Comparison of ENCODE assay signal across 10 cellular contexts in genomic region chr9:114349713-114350480, GRCh38. TPM values are rescaled to one million over a fixed set of nuclear protein-coding genes. Genes with fewer than 3 reads are reported as not detected.
DNase-seq lines count a peak whose midpoint lies in the region; ATAC-seq and TF ChIP-seq lines count a peak whose summit lies in the region.
"Had no signal": no experiment of that assay in that cellular context is flagged by ENCODE, and none has a peak within 500 bp of the region (broad histone marks: within the 10 kb centered on the region; RNA-seq: fewer than 3 reads in every experiment).

No MANE protein-coding gene starts in this region.

- H3K79me2 ChIP-seq in GM23248 (ENCODE audit: insufficient read depth): no peaks in the 10 kb centered on the region

- intact Hi-C loops in esophagus muscularis mucosa (cut with DNase I): loop anchor here (5.0 to 10.0 kb wide), 2 partner anchors 37 to 305 kb away; partner anchors contain the start of genes AKNA and TEX53

- TF ChIP-seq POLR2A in Peyer's patch (IDR thresholded peaks at IDR 0.05) (no peak), esophagus muscularis mucosa (IDR thresholded peaks at IDR 0.05; ENCODE audit: low read depth) (no peak)

- H3K27ac ChIP-seq in GM23248 (peak overlapping the region; percentile 79), Peyer's patch (peak overlapping the region; percentile 38 to 78 (median 57)), esophagus muscularis mucosa (replicated peaks in 1 of 4) (peak overlapping the region; percentile 59 to 73 (median 62))

- TF ChIP-seq CTCF in Peyer's patch (IDR thresholded peaks at IDR 0.05) (no peak), esophagus muscularis mucosa (IDR thresholded peaks at IDR 0.05) (no peak)

- no peaks in the 10 kb centered on the region for H4K20me1 ChIP-seq in GM23248 (ENCODE audit: insufficient read depth)

- in situ Hi-C loops in GM23248 (cut with MboI): no loop called here

- H3K4me1 Mint-ChIP-seq in stimulated activated memory B cell treated with anti-CD40 and anti-IgM and Interleukin-4, amounts not matched to agents 10 μg/mL and 1 μg/mL and 100 μg/mL, for 72 hours: peaks cover 46% of the 10 kb centered on the region

- no peak overlapping the region for H3K4me2 ChIP-seq in GM23248 (ENCODE audit: unreplicated experiment)

- H3K9ac ChIP-seq in GM23248: peak overlapping the region; percentile 71; the same call in 1 of the 2 replicates

- ATAC-seq in stimulated activated memory B cell treated with anti-CD40 and anti-IgM and Interleukin-4, amounts not matched to agents 10 μg/mL and 1 μg/mL and 100 μg/mL, for 72 hours: no peak
- ATAC-seq in GM18498 (IDR thresholded peaks at IDR 0.05; ENCODE audit: unreplicated experiment): no peak

- H3K4me3 ChIP-seq in GM23248: no peak overlapping the region
- H3K4me3 ChIP-seq in Peyer's patch: no peak overlapping the region
- H3K4me3 ChIP-seq in esophagus muscularis mucosa: no peak overlapping the region
- H3K4me3 ChIP-seq: heart right ventricle had no signal

- H3K36me3 Mint-ChIP-seq in stimulated activated memory B cell treated with anti-CD40 and anti-IgM and Interleukin-4, amounts not matched to agents 10 μg/mL and 1 μg/mL and 100 μg/mL, for 72 hours: peaks cover 62% of the 10 kb centered on the region

- H3K27ac Mint-ChIP-seq in stimulated activated memory B cell treated with anti-CD40 and anti-IgM and Interleukin-4, amounts not matched to agents 10 μg/mL and 1 μg/mL and 100 μg/mL, for 72 hours: peak overlapping the region; percentile 58

- no peaks in the 10 kb centered on the region for H3K9me2 ChIP-seq in GM23248 (ENCODE audit: insufficient read depth)

- 56 to 62% methylated on average over 10 of the region's 10 CpGs for WGBS in GM23248 (ENCODE audit: low coverage in 1 of 2, low lambda C conversion rate in 2 of 2, missing lambda C conversion rate in 2 of 2), 2 experiments
- 70% methylated on average over 10 of the region's 10 CpGs for WGBS in esophagus muscularis mucosa

- H3K4me1 ChIP-seq in GM23248 (ENCODE audit: insufficient read depth) (peaks cover 26% of the 10 kb centered on the region), Peyer's patch (peaks cover 0 to 23% (median 13%) of the 10 kb centered on the region in 4 donors), esophagus muscularis mucosa (peaks cover 3 to 41% (median 21%) of the 10 kb centered on the region in 4 donors)

- DNase-seq in GM23248 (no peak), Peyer's patch (no peak), esophagus muscularis mucosa (ENCODE audit: extremely low spot score) (no peak), dermis blood vessel endothelial cell (no peak), 8988T (no peak)
- DNase-seq: heart right ventricle had no signal

- H3K36me3 ChIP-seq in GM23248 (ENCODE audit: low read depth) (peaks cover 17% of the 10 kb centered on the region; the same call in 1 of the 2 replicates), Peyer's patch (peaks cover 0 to 92% (median 3%) of the 10 kb centered on the region in 3 donors), esophagus muscularis mucosa (peaks cover 36 to 97% (median 73%) of the 10 kb centered on the region in 4 donors)

- no peaks in the 10 kb centered on the region for H3K27me3 ChIP-seq in GM23248 (replicated peaks; ENCODE audit: insufficient read depth)
- no peaks in the 10 kb centered on the region for H3K27me3 ChIP-seq in Peyer's patch
- H3K27me3 ChIP-seq in esophagus muscularis mucosa: no peaks in the 10 kb centered on the region
- H3K27me3 ChIP-seq: heart right ventricle had no signal

- no peaks in the 10 kb centered on the region for H3K27me3 Mint-ChIP-seq in stimulated activated memory B cell treated with anti-CD40 and anti-IgM and Interleukin-4, amounts not matched to agents 10 μg/mL and 1 μg/mL and 100 μg/mL, for 72 hours

- no peak overlapping the region for H2AFZ ChIP-seq in GM23248

- TF ChIP-seq EP300 in esophagus muscularis mucosa (IDR thresholded peaks at IDR 0.05): no peak

- H3K9me3 ChIP-seq in GM23248 (ENCODE audit: low read depth) (no peaks in the 10 kb centered on the region), Peyer's patch (no peaks in the 10 kb centered on the region), esophagus muscularis mucosa (no peaks in the 10 kb centered on the region)
- H3K9me3 ChIP-seq: heart right ventricle had no signal

- peak overlapping the region; percentile 30 for H3K4me3 Mint-ChIP-seq in stimulated activated memory B cell treated with anti-CD40 and anti-IgM and Interleukin-4, amounts not matched to agents 10 μg/mL and 1 μg/mL and 100 μg/mL, for 72 hours

- no peaks in the 10 kb centered on the region for H3K9me3 Mint-ChIP-seq in stimulated activated memory B cell treated with anti-CD40 and anti-IgM and Interleukin-4, amounts not matched to agents 10 μg/mL and 1 μg/mL and 100 μg/mL, for 72 hours

- H3F3A ChIP-seq in GM23248 (ENCODE audit: insufficient read depth): peaks cover 18% of the 10 kb centered on the region

RNA-seq across cellular contexts. Expression of gene ORM2, which starts 20.2 kb away (rescaled TPM):
- not detected in 2 replicates for total RNA-seq in GM23248 (2014; rRNA removed; shearing (Covaris generic))
- polyA plus RNA-seq in GM23248 (2016; fragmentation: Nextera tagmentation; extraction: Ambion mirVana): not detected in 2 replicates
- total RNA-seq in Peyer's patch: not detected
- total RNA-seq in esophagus muscularis mucosa: not detected
- not detected in 2 replicates for total RNA-seq in dermis blood vessel endothelial cell
- total RNA-seq: bronchial epithelial cell, heart right ventricle, posterior vena cava had no signal

RNA-seq across cellular contexts. Expression of gene ORM1, which starts 27.0 kb away (rescaled TPM):
- not detected in 2 replicates for total RNA-seq in GM23248 (2014; rRNA removed; shearing (Covaris generic))
- polyA plus RNA-seq in GM23248 (2016; fragmentation: Nextera tagmentation; extraction: Ambion mirVana): not detected in 2 replicates
- total RNA-seq in Peyer's patch: not detected
- total RNA-seq in esophagus muscularis mucosa: 1 to 10 TPM in 1 of 4 donors, not detected in 3; 1.3 TPM
- not detected in 2 replicates for total RNA-seq in dermis blood vessel endothelial cell
- total RNA-seq: bronchial epithelial cell had no signal

RNA-seq across cellular contexts. Expression of gene AKNA, which starts 37.9 kb away (rescaled TPM):
- total RNA-seq in GM23248 (2014; rRNA removed; shearing (Covaris generic)): 6.6 and 8.1 TPM in 2 replicates
- polyA plus RNA-seq in GM23248 (2016; fragmentation: Nextera tagmentation; extraction: Ambion mirVana): 1.8 and 1.9 TPM in 2 replicates
- total RNA-seq in Peyer's patch (100 to 1,000 TPM in 1 of 4 donors, 10 to 100 TPM in 3; 41.7 to 174 (median 75.0) TPM), esophagus muscularis mucosa (10 to 100 TPM; 12.5 to 18.5 (median 17.3) TPM), dermis blood vessel endothelial cell (2.0 and 3.6 TPM in 2 replicates)
